In the genomic region with DNA sequence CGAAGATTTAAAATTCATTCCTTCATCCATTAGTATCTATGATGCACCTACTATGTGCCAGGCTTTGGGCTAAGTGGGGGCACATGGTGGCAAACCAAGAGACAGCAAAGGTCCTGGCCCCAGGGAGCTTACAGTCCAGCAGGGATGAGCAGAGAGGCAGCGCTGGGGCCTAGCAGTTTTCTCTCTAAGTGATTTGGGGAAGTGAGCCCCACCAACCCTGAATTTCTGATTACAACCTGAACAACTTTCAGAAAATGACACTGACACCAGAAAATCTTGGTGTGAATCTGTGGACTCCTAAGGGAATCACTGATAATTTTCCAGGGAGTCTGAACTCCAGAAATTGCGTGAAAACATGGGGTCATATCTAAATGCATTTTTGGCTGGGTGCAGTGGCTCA, we compare ENCODE assay signal across 28 cellular contexts.
"Had no signal": no experiment of that assay in that cellular context is flagged by ENCODE, and none has a peak within 500 bp of the region (broad histone marks: within the 10 kb centered on the region; RNA-seq: fewer than 3 reads in every experiment).

No MANE protein-coding gene starts in this region.

- H3K27me3 ChIP-seq: colonic mucosa, dorsolateral prefrontal cortex, esophagus muscularis mucosa, esophagus squamous epithelium, foreskin keratinocyte, gastrocnemius medialis, gastroesophageal sphincter, heart left ventricle, hepatocyte had no signal

- H3K27ac ChIP-seq: colonic mucosa, coronary artery, dorsolateral prefrontal cortex, epithelial cell of prostate, esophagus muscularis mucosa, esophagus squamous epithelium, foreskin keratinocyte, gastrocnemius medialis, gastroesophageal sphincter, heart left ventricle, heart right ventricle, hepatocyte had no signal

- H3K4me3 ChIP-seq: colonic mucosa, coronary artery, dorsolateral prefrontal cortex, esophagus muscularis mucosa, esophagus squamous epithelium, gastrocnemius medialis, gastroesophageal sphincter, heart left ventricle, heart right ventricle, hepatocyte had no signal

- FAIRE-seq: endometrium, endothelial cell of umbilical vein, frontal cortex had no signal

- H3K79me2 ChIP-seq: hepatocyte had no signal

- H2AFZ ChIP-seq: hepatocyte had no signal

- H3K4me1 ChIP-seq: colonic mucosa, esophagus muscularis mucosa, gastrocnemius medialis, gastroesophageal sphincter, heart left ventricle, heart right ventricle had no signal

- H3K4me2 ChIP-seq: hepatocyte had no signal

- DNase-seq: colonic mucosa; cortex of kidney; dermis blood vessel endothelial cell; dorsolateral prefrontal cortex; effector CD4-positive, alpha-beta T cell; effector CD8-positive, alpha-beta T cell; effector memory CD4-positive, alpha-beta T cell; effector memory CD8-positive, alpha-beta T cell; endodermal cell; erythroblast; esophagus squamous epithelium; foreskin fibroblast; foreskin keratinocyte; foreskin melanocyte; gastrocnemius medialis; glutamatergic neuron; head of caudate nucleus; heart left ventricle; heart right ventricle had no signal

- H3K9me3 ChIP-seq: colonic mucosa, esophagus muscularis mucosa, esophagus squamous epithelium, gastrocnemius medialis, gastroesophageal sphincter, heart left ventricle, heart right ventricle had no signal

- H3K36me3 ChIP-seq: colonic mucosa, esophagus muscularis mucosa, esophagus squamous epithelium, gastrocnemius medialis, gastroesophageal sphincter, heart left ventricle, heart right ventricle had no signal

- ATAC-seq: effector memory CD8-positive, alpha-beta T cell; esophagus mucosa; foreskin keratinocyte; gastrocnemius medialis; gastroesophageal sphincter; heart left ventricle; heart right ventricle had no signal
